In the genomic region with DNA sequence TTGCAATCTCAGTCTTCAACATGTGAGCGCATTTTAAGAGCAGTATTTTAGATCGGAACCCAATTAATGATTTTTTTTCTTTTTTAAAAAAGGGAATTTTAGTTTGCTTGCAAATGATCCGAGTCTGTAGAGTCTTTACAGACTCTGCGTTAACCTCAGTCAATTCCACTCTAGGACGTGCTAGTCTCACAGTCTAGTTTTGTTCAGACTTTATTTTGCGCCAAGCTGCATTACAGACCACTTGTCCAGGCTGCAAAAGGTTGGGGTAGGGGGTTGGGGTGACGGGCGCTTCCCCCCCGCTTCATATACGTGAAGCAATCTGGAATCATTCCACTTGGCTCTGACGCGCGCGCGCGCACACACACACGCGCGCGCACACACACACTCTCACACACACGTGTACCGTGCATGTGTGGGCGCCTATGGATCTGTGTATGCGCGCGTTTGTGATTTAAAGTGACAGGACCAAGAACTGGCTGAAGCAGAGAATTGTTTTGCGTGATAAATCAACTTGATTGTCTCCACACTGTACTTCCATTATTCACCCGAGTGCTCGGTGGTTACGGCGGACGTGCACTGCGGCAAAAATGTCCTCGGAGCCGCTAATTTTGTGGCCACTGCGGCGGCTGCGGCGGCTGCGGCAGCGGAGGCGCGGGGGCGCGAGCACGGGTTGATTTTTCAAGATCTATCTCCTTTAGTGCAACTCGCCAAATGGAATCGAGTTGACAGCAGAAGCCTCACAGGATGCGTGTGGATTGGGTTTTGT, we compare ENCODE assay signal across 1 cellular context.
TF ChIP-seq lines count a peak whose summit lies in the region.

No MANE protein-coding gene starts in this region.

TF ChIP-seq in H1, 55 proteins besides CTCF, POLR2A, EP300 and RAD21 (continued from another document):
- TF ChIP-seq SIN3A (conservative IDR thresholded peaks at IDR 0.05 in 1 of 2, IDR thresholded peaks at IDR 0.05 in 1 of 2; ENCODE audit: low read depth in 1 of 2, low read length in 2 of 2) (no peak), HDAC6 (IDR thresholded peaks at IDR 0.05; ENCODE audit: low read depth, low read length) (no peak), TCF12 (IDR thresholded peaks at IDR 0.05; ENCODE audit: low read depth, low read length) (no peak), EGR1 (IDR thresholded peaks at IDR 0.05; ENCODE audit: borderline replicate concordance, low read depth, low read length) (no peak), SP2 (IDR thresholded peaks at IDR 0.05; ENCODE audit: low read length) (no peak), SUZ12 (IDR thresholded peaks at IDR 0.05; ENCODE audit: low read length) (peak; percentile 94), TAF7 (optimal IDR thresholded peaks at IDR 0.05; ENCODE audit: borderline replicate concordance, low read depth, low read length) (no peak), EZH2 (IDR thresholded peaks at IDR 0.05; ENCODE audit: low read depth, low read length, severe bottlenecking) (peak; percentile 84), ASH2L (IDR thresholded peaks at IDR 0.05; ENCODE audit: low read length) (peak; percentile 73), GTF2F1 (IDR thresholded peaks at IDR 0.05; ENCODE audit: borderline replicate concordance, low read depth, low read length) (no peak), GABPA (IDR thresholded peaks at IDR 0.05; ENCODE audit: borderline replicate concordance, insufficient read depth, low read length) (no peak), HDAC2 (IDR thresholded peaks at IDR 0.05; ENCODE audit: borderline replicate concordance in 1 of 2, low read depth in 2 of 2, low read length in 2 of 2) (no peak), RNF2 (IDR thresholded peaks at IDR 0.05; ENCODE audit: borderline replicate concordance, low read depth, low read length, missing control alignments, poor library complexity, severe bottlenecking) (peak; percentile 89), SRF (IDR thresholded peaks at IDR 0.05; ENCODE audit: low read depth, low read length) (no peak), SAP30 (IDR thresholded peaks at IDR 0.05; ENCODE audit: insufficient read depth, insufficient replicate concordance, low read length) (no peak), BACH1 (IDR thresholded peaks at IDR 0.05; ENCODE audit: low read length) (0 out of 2 replicates have a peak, but pooled peaks have one; percentile 9), YY1 (IDR thresholded peaks at IDR 0.05; ENCODE audit: low read depth, low read length) (no peak)
TF ChIP-seq in H1: peak in this region for 6.
